In genomic region chr17:248337-249235, GRCh38 we compare ENCODE assay signal across 30 cellular contexts.
DNase-seq lines count a peak whose midpoint lies in the region; ATAC-seq and TF ChIP-seq lines count a peak whose summit lies in the region.
"Had no signal": no experiment of that assay in that cellular context is flagged by ENCODE, and none has a peak within 500 bp of the region (broad histone marks: within the 10 kb centered on the region; RNA-seq: fewer than 3 reads in every experiment).

No MANE protein-coding gene starts in this region.

- 82 to 87% (median 84%) methylated on average over 8 to 9 of the region's 9 CpGs for WGBS in spleen, 5 donors

- no peak overlapping the region for H3K4me3 Mint-ChIP-seq in CD14-positive monocyte
- H3K4me3 Mint-ChIP-seq: activated naive CD8-positive, alpha-beta T cell treated with anti-CD3 and anti-CD28 coated beads, Interleukin-2, amount 50 U/mL, for 24 hours; B cell; nephron had no signal

- TF ChIP-seq POLR2A in spleen (IDR thresholded peaks at IDR 0.05): no peak

- intact Hi-C loops in CD14-positive monocyte (cut with micrococcal nuclease): loop anchor here in 1 of 2 donors (2.0 kb wide), 1 partner anchor 16 kb away; no protein-coding TSS in a partner anchor
- intact Hi-C loops in left lung (cut with DNase I): no loop called here
- intact Hi-C loops in spleen (cut with DNase I; ENCODE audit: low total_unique reads): no loop called here

- H3K36me3 ChIP-seq in left lung (peaks cover 0 to 14% of the 10 kb centered on the region in 2 donors), spleen (peaks cover 0 to 22% (median 7%) of the 10 kb centered on the region in 6 donors)
- H3K36me3 ChIP-seq: Peyer's patch, SJSA1, suprapubic skin, uterus had no signal

- H3K36me3 Mint-ChIP-seq in CD14-positive monocyte: no peaks in the 10 kb centered on the region

- H3K27me3 Mint-ChIP-seq in CD14-positive monocyte (ENCODE audit: low read depth in 3 of 3): peaks cover under 1 to 5% (median 2%) of the 10 kb centered on the region in 3 donors
- H3K27me3 Mint-ChIP-seq: activated naive CD8-positive, alpha-beta T cell treated with anti-CD3 and anti-CD28 coated beads, Interleukin-2, amount 50 U/mL, for 24 hours; B cell had no signal

- ATAC-seq in left lung (no peak), GM18909 (IDR thresholded peaks at IDR 0.05; ENCODE audit: poor library complexity, unreplicated experiment) (no peak)
- ATAC-seq: activated naive CD8-positive, alpha-beta T cell treated with anti-CD3 and anti-CD28 coated beads, Interleukin-2, amount 50 U/mL, for 24 hours had no signal

- TF ChIP-seq CTCF in CD14-positive monocyte (IDR thresholded peaks at IDR 0.05): no peak
- no peak for TF ChIP-seq CTCF in left lung (IDR thresholded peaks at IDR 0.05)
- TF ChIP-seq CTCF in spleen (IDR thresholded peaks at IDR 0.05 in 8 of 11, conservative IDR thresholded peaks at IDR 0.05 in 3 of 11): no peak

- H3K27ac ChIP-seq in left lung (no peak overlapping the region), spleen (peak overlapping the region in 4 of 8 donors; percentile 41 to 53 (median 47))
- H3K27ac ChIP-seq: dorsolateral prefrontal cortex, parathyroid adenoma, Peyer's patch, SJSA1, suprapubic skin, uterus had no signal

- H3K9me3 ChIP-seq in left lung: no peaks in the 10 kb centered on the region
- no peaks in the 10 kb centered on the region for H3K9me3 ChIP-seq in spleen
- H3K9me3 ChIP-seq: Peyer's patch, SJSA1, suprapubic skin, uterus had no signal

- H3K27me3 ChIP-seq in left lung: no peaks in the 10 kb centered on the region
- no peaks in the 10 kb centered on the region for H3K27me3 ChIP-seq in spleen (replicated peaks in 1 of 7)
- H3K27me3 ChIP-seq: dorsolateral prefrontal cortex, Peyer's patch, SJSA1, suprapubic skin, uterus had no signal

- no peak overlapping the region for H3K27ac Mint-ChIP-seq in CD14-positive monocyte
- H3K27ac Mint-ChIP-seq: activated naive CD8-positive, alpha-beta T cell treated with anti-CD3 and anti-CD28 coated beads, Interleukin-2, amount 50 U/mL, for 24 hours; activated T-helper 2 cell treated with anti-CD3 and anti-CD28 coated beads, Interferon-gamma antibody, Interleukin-2, Interleukin-4, amounts not matched to agents 10 μg/mL and 5 μg/mL and 100 μg/mL, durations not matched to agents 14 hours and 24 hours and 36 hours; B cell; nephron had no signal

- peak; percentile 44 for DNase-seq in activated effector memory CD4-positive, alpha-beta T cell treated with anti-CD3 and anti-CD28 coated beads, Interleukin-2, amount 50 U/mL, for 16 hours
- DNase-seq in activated effector memory CD4-positive, alpha-beta T cell treated with Interleukin-2 at 50 U/mL for 16 hours: no peak
- DNase-seq in CD14-positive monocyte (ENCODE audit: low spot score): peak; percentile 20
- peak; percentile 16 to 32 for DNase-seq in left lung
- DNase-seq in spleen: peak; percentile 43
- DNase-seq in stimulated activated CD4-positive, alpha-beta T cell treated with anti-CD3 and anti-CD28 coated beads, Interleukin-2, amount 100 ng/mL, for 24 hours: no peak
- DNase-seq in NCI-H2227 (lab: John Stamatoyannopoulos, UW; ENCODE audit: unreplicated experiment): no peak
- DNase-seq: activated CD4-positive, alpha-beta T cell treated with anti-CD3 and anti-CD28 coated beads, Interleukin-2, amount 50 U/mL, for 48 hours; activated CD8-positive, alpha-beta memory T cell treated with anti-CD3 and anti-CD28 coated beads, Interleukin-2, amount 50 U/mL, for 48 hours; activated naive CD8-positive, alpha-beta T cell treated with anti-CD3 and anti-CD28 coated beads, Interleukin-2, amount 50 U/mL, for 24 hours; cerebellar nuclear complex; DMS53; GDM1; HCEC 1CT; hippocampal formation; midbrain; NCI-H1105; NCI-H1930; NCI-H69; stimulated activated naive CD4-positive, alpha-beta T cell had no signal

- H3K4me1 ChIP-seq in left lung: peaks cover 0 to 10% of the 10 kb centered on the region in 2 donors
- H3K4me1 ChIP-seq in spleen: peaks cover 0 to 18% (median 12%) of the 10 kb centered on the region in 6 donors
- H3K4me1 ChIP-seq: parathyroid adenoma, Peyer's patch, SJSA1, suprapubic skin, uterus had no signal

- H3K4me1 Mint-ChIP-seq in CD14-positive monocyte: peaks cover 5% of the 10 kb centered on the region
- H3K4me1 Mint-ChIP-seq: activated naive CD8-positive, alpha-beta T cell treated with anti-CD3 and anti-CD28 coated beads, Interleukin-2, amount 50 U/mL, for 24 hours; B cell; nephron had no signal

- H3K9me3 Mint-ChIP-seq in CD14-positive monocyte: peaks cover 0 to 6% (median 1%) of the 10 kb centered on the region in 7 donors
- H3K9me3 Mint-ChIP-seq: activated naive CD8-positive, alpha-beta T cell treated with anti-CD3 and anti-CD28 coated beads, Interleukin-2, amount 50 U/mL, for 24 hours; activated T-helper 2 cell treated with anti-CD3 and anti-CD28 coated beads, Interferon-gamma antibody, Interleukin-2, Interleukin-4, amounts not matched to agents 10 μg/mL and 5 μg/mL and 100 μg/mL, durations not matched to agents 14 hours and 24 hours and 36 hours; nephron had no signal

- H3K4me3 ChIP-seq in left lung (no peak overlapping the region), spleen (no peak overlapping the region)
- H3K4me3 ChIP-seq: dorsolateral prefrontal cortex, Peyer's patch, SJSA1, suprapubic skin, uterus had no signal

Comparison
In these comparisons a context has a peak if more than half of its experiments do, and no peak if none do; other contexts are left out.
1. DNase-seq: peak in activated effector memory CD4-positive, alpha-beta T cell treated with anti-CD3 and anti-CD28 coated beads, Interleukin-2, amount 50 U/mL, for 16 hours (single experiment), CD14-positive monocyte (single experiment), left lung (2 of 2) and spleen (single experiment); none in activated effector memory CD4-positive, alpha-beta T cell treated with Interleukin-2 at 50 U/mL for 16 hours (single experiment), stimulated activated CD4-positive, alpha-beta T cell treated with anti-CD3 and anti-CD28 coated beads, Interleukin-2, amount 100 ng/mL, for 24 hours (0 of 2) and NCI-H2227 (single experiment).